Comparison of ENCODE assay signal across 2 cellular contexts in genomic region chr3:16207031-16207430, GRCh38.
TF ChIP-seq lines count a peak whose summit lies in the region.

No MANE protein-coding gene starts in this region.

TF ChIP-seq in IMR-90, 13 proteins besides CTCF, POLR2A, EP300 and RAD21:
- TF ChIP-seq BHLHE40 (IDR thresholded peaks at IDR 0.05; ENCODE audit: low read depth, low read length) (no peak), NFE2L2 (IDR thresholded peaks at IDR 0.05; ENCODE audit: low read depth, low read length) (no peak), MAZ (IDR thresholded peaks at IDR 0.05; ENCODE audit: borderline replicate concordance, low read depth, low read length) (no peak), ELK1 (IDR thresholded peaks at IDR 0.05; ENCODE audit: borderline replicate concordance, low read depth, low read length) (no peak), SMC3 (IDR thresholded peaks at IDR 0.05; ENCODE audit: low read depth, low read length) (no peak), MXI1 (IDR thresholded peaks at IDR 0.05; ENCODE audit: borderline replicate concordance, low read depth, low read length) (no peak)

TF ChIP-seq in endothelial cell of umbilical vein, 7 proteins besides CTCF, POLR2A, EP300 and RAD21:
- TF ChIP-seq MAX (IDR thresholded peaks at IDR 0.05; ENCODE audit: insufficient read depth, insufficient read length) = no peak
- no peak for TF ChIP-seq JUN (IDR thresholded peaks at IDR 0.05; ENCODE audit: borderline replicate concordance, insufficient read depth, insufficient read length, low read depth)
- no peak for TF ChIP-seq FOS (IDR thresholded peaks at IDR 0.05; ENCODE audit: borderline replicate concordance, insufficient read depth, low read length)
- TF ChIP-seq GATA2 (IDR thresholded peaks at IDR 0.05; ENCODE audit: insufficient read depth, insufficient read length, low read depth, low read length) = no peak
